Comparison of ENCODE assay signal across 28 cellular contexts in the genomic region with DNA sequence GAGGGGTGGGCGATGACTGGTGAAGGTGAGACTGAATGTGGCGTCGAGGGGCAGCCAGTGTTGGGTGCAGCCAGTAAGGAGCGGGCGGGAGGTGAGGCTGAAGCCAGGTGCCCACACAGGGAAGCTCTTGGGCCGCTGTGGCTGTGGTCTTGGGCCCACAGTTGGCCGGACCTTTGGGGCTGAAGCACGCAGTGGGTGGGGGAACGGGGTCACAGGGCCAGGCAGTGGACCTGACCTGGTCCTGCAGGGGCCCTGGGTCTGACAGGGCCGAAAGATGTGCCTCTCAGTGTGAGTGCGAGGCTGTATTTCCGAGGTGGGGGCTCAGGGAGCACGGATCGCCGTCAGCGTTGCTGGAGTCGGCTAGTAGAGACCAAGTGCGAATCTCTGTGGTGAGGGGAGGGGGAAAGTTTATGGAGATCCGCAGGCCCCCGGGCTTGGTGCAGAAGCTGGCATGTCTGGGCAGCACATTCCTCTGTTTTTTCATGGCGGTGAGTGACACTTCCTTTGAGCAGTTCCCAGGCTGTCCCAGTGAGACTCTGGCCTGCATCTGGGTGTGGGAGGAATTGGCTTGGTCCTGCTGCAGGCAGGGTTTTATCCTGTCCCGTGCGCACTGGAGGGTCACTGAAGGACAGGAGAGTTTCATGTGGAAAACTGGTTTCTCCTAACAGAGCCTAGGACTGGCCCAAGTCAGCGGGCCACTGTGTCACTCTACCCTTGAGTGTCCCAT.
DNase-seq lines count a peak whose midpoint lies in the region; ATAC-seq, FAIRE-seq and TF ChIP-seq lines count a peak whose summit lies in the region.
"Had no signal": no experiment of that assay in that cellular context is flagged by ENCODE, and none has a peak within 500 bp of the region (broad histone marks: within the 10 kb centered on the region; RNA-seq: fewer than 3 reads in every experiment).

No MANE protein-coding gene starts in this region.

- H3K27me3 ChIP-seq in Caco-2 (replicated peaks; ENCODE audit: control insufficient read depth, insufficient read depth, low read length) (no peaks in the 10 kb centered on the region), IMR-90 (ENCODE audit: control insufficient read depth, insufficient read depth, low read length) (no peaks in the 10 kb centered on the region), PC-9 (ENCODE audit: insufficient read depth, low read depth) (no peaks in the 10 kb centered on the region; the same call in 1 of the 2 replicates), small intestine (ENCODE audit: control insufficient read depth in 2 of 2, insufficient read depth in 2 of 2, low read length in 2 of 2) (no peaks in the 10 kb centered on the region)
- H3K27me3 ChIP-seq: BLaER1 treated with 17β-estradiol and CSF1 and Interleukin-3, amounts not matched to agents 10 nM and 100 nM; brain microvascular endothelial cell; esophagus muscularis mucosa; hepatocyte; upper lobe of left lung had no signal

- FAIRE-seq in kidney (lab: Jason Lieb, UNC) = no peak
- FAIRE-seq in small intestine (lab: Jason Lieb, UNC) = no peak
- FAIRE-seq: frontal cortex had no signal

- H3K27ac Mint-ChIP-seq in Caco-2 (ENCODE audit: unreplicated experiment) (peak overlapping the region; percentile 76), endothelial cell (ENCODE audit: unreplicated experiment) (peak overlapping the region; percentile 71)
- H3K27ac Mint-ChIP-seq: HFFc6; mesothelial cell of epicardium; naive thymus-derived CD4-positive, alpha-beta T cell had no signal

- H3K23ac ChIP-seq in IMR-90 (ENCODE audit: low read depth, low read length) = no peak overlapping the region

- POLR2A ChIA-PET in Caco-2 (lab: Charles Lee) = no interaction called here
- POLR2A ChIA-PET in IMR-90 (lab: Charles Lee; ENCODE audit: unreplicated experiment) = no interaction called here
- POLR2A ChIA-PET in PC-9 (lab: Charles Lee; ENCODE audit: unreplicated experiment) = no interaction called here

- no peak for ATAC-seq in IMR-90 (ENCODE audit: low read depth)
- ATAC-seq: naive thymus-derived CD4-positive, alpha-beta T cell had no signal

- no peak for TF ChIP-seq CTCF in Caco-2 (IDR thresholded peaks at IDR 0.05; ENCODE audit: insufficient read depth in 1 of 2, low read depth in 1 of 2, low read length in 1 of 2, severe bottlenecking in 1 of 2, unreplicated experiment in 1 of 2)
- TF ChIP-seq CTCF in IMR-90 (conservative IDR thresholded peaks at IDR 0.05; ENCODE audit: low read depth, low read length) = no peak
- TF ChIP-seq CTCF in endothelial cell (IDR thresholded peaks at IDR 0.05; ENCODE audit: unreplicated experiment) = no peak
- no peak for TF ChIP-seq CTCF in kidney (IDR thresholded peaks at IDR 0.05; ENCODE audit: borderline replicate concordance, extremely low read depth, insufficient read depth)
- TF ChIP-seq CTCF in PC-9 (conservative IDR thresholded peaks at IDR 0.05) = no peak

- 83% methylated on average over 17 of the region's 24 CpGs; no CpG with 5 or more reads in 1 of the 2 experiments for WGBS in IMR-90 (ENCODE audit: extremely low coverage in 2 of 2, insufficient read length in 1 of 2), 2 experiments
- WGBS in small intestine, 3 donors = 84 to 93% (median 88%) methylated on average over 24 of the region's 24 CpGs

- H2AK9ac ChIP-seq in IMR-90 (replicated peaks; ENCODE audit: low read depth, low read length, poor library complexity) = no peak overlapping the region

- no peak overlapping the region; the same call in 1 of the 2 replicates for H2AK5ac ChIP-seq in IMR-90 (ENCODE audit: low read depth, low read length)

- no peaks in the 10 kb centered on the region for H3K4me1 Mint-ChIP-seq in Caco-2 (ENCODE audit: low read depth, unreplicated experiment)
- peaks cover 7% of the 10 kb centered on the region for H3K4me1 Mint-ChIP-seq in endothelial cell (ENCODE audit: unreplicated experiment)

- no peak overlapping the region for H2BK120ac ChIP-seq in IMR-90 (ENCODE audit: low read depth, low read length)

- H3K9me3 ChIP-seq in Caco-2 (no peaks in the 10 kb centered on the region), IMR-90 (ENCODE audit: control insufficient read depth, insufficient read depth, low read length) (no peaks in the 10 kb centered on the region), kidney (ENCODE audit: control insufficient read depth in 1 of 2, low read length in 2 of 2) (no peaks in the 10 kb centered on the region), PC-9 (ENCODE audit: insufficient read depth, low read depth) (no peaks in the 10 kb centered on the region), small intestine (ENCODE audit: control insufficient read depth, low read depth) (no peaks in the 10 kb centered on the region)
- H3K9me3 ChIP-seq: BLaER1 treated with 17β-estradiol and CSF1 and Interleukin-3, amounts not matched to agents 10 nM and 100 nM; esophagus muscularis mucosa; upper lobe of left lung had no signal

- no peaks in the 10 kb centered on the region for H3K79me1 ChIP-seq in IMR-90 (ENCODE audit: low read depth in 1 of 2, low read length in 2 of 2)

- H2BK5ac ChIP-seq in IMR-90 (ENCODE audit: low read depth, low read length, poor library complexity, severe bottlenecking) = no peak overlapping the region

- H3K4me3 Mint-ChIP-seq in Caco-2 (ENCODE audit: unreplicated experiment) (no peak overlapping the region), endothelial cell (ENCODE audit: unreplicated experiment) (no peak overlapping the region)
- H3K4me3 Mint-ChIP-seq: HFFc6; mesothelial cell of epicardium; naive thymus-derived CD4-positive, alpha-beta T cell had no signal

- H4K91ac ChIP-seq in IMR-90 (ENCODE audit: insufficient read depth, low read depth, low read length) = no peak overlapping the region

- TF ChIP-seq POLR2A in IMR-90 (IDR thresholded peaks at IDR 0.05; ENCODE audit: low read depth, low read length) = no peak

- no peaks in the 10 kb centered on the region for H3K79me2 ChIP-seq in PC-9 (ENCODE audit: low read depth)
- H3K79me2 ChIP-seq: hepatocyte had no signal

- no peak overlapping the region; the same call in 1 of the 2 replicates for H3K14ac ChIP-seq in IMR-90 (replicated peaks; ENCODE audit: low read depth, low read length)

- H3K9me1 ChIP-seq in IMR-90 (ENCODE audit: insufficient read depth, low read length) = peaks cover 13% of the 10 kb centered on the region

- H4K20me1 ChIP-seq in IMR-90 (ENCODE audit: insufficient read depth, low read length) = no peaks in the 10 kb centered on the region
- no peaks in the 10 kb centered on the region for H4K20me1 ChIP-seq in PC-9 (ENCODE audit: insufficient read depth)

- peaks cover 10% of the 10 kb centered on the region; the same call in 1 of the 2 replicates for H3K4me1 ChIP-seq in Caco-2
- peaks cover 19% of the 10 kb centered on the region for H3K4me1 ChIP-seq in IMR-90 (ENCODE audit: control insufficient read depth, insufficient read depth, low read length)
- no peaks in the 10 kb centered on the region for H3K4me1 ChIP-seq in kidney (ENCODE audit: control insufficient read depth in 1 of 2, insufficient read depth in 1 of 2, low read depth in 1 of 2, low read length in 2 of 2)
- H3K4me1 ChIP-seq in PC-9 (replicated peaks; ENCODE audit: insufficient read depth) = no peaks in the 10 kb centered on the region
- no peaks in the 10 kb centered on the region for H3K4me1 ChIP-seq in small intestine (ENCODE audit: control insufficient read depth in 2 of 2, insufficient read depth in 1 of 2, low read depth in 1 of 2, low read length in 1 of 2)
- H3K4me1 ChIP-seq: BLaER1 treated with 17β-estradiol and CSF1 and Interleukin-3, amounts not matched to agents 10 nM and 100 nM had no signal

- H2BK15ac ChIP-seq in IMR-90 (ENCODE audit: low read depth, low read length) = no peak overlapping the region

- CTCF ChIA-PET in Caco-2 (lab: Charles Lee) (no interaction called here), IMR-90 (lab: Yijun Ruan, JAX) (no interaction called here), PC-9 (lab: Charles Lee) (no interaction called here)

- H3K9ac ChIP-seq in IMR-90 (ENCODE audit: low read depth, low read length) (no peak overlapping the region), kidney (ENCODE audit: low read length in 2 of 2) (no peak overlapping the region)
- H3K9ac ChIP-seq: BLaER1 treated with 17β-estradiol and CSF1 and Interleukin-3, amounts not matched to agents 10 nM and 100 nM had no signal

- H3K27ac ChIP-seq in IMR-90 (ENCODE audit: insufficient read depth, low read length) = no peak overlapping the region
- H3K27ac ChIP-seq in kidney (ENCODE audit: low read depth in 2 of 2, low read length in 2 of 2) = no peak overlapping the region
- H3K27ac ChIP-seq in PC-9 = no peak overlapping the region
- no peak overlapping the region for H3K27ac ChIP-seq in small intestine (ENCODE audit: low read depth in 1 of 2, low read length in 1 of 2)
- H3K27ac ChIP-seq: BLaER1 treated with 17β-estradiol and CSF1 and Interleukin-3, amounts not matched to agents 10 nM and 100 nM; brain microvascular endothelial cell; coronary artery; esophagus muscularis mucosa; hepatocyte; upper lobe of left lung had no signal

- H4K5ac ChIP-seq in IMR-90 (ENCODE audit: low read depth, low read length) = no peak overlapping the region

- dilution Hi-C loops in IMR-90 (cut with HindIII; ENCODE audit: low sequenced_read_pairs, unreplicated experiment) = no loop called here

- BruUV-seq in Caco-2 (replicated peaks; lab: Mats Ljungman, UMichigan) (no TSS peak), IMR-90 (replicated peaks; lab: Mats Ljungman, UMichigan) (no TSS peak), PC-9 (replicated peaks; lab: Mats Ljungman, UMichigan) (no TSS peak)

- H3K9me3 Mint-ChIP-seq in Caco-2 (ENCODE audit: unreplicated experiment) = no peaks in the 10 kb centered on the region
- H3K9me3 Mint-ChIP-seq in endothelial cell (ENCODE audit: unreplicated experiment) = no peaks in the 10 kb centered on the region
- H3K9me3 Mint-ChIP-seq: HFFc6; mesothelial cell of epicardium; naive thymus-derived CD4-positive, alpha-beta T cell had no signal

- H2AFZ ChIP-seq in IMR-90 (replicated peaks; ENCODE audit: low read length, poor library complexity) (peak overlapping the region; percentile 38), PC-9 (no peak overlapping the region)
- H2AFZ ChIP-seq: hepatocyte had no signal

- H3K4me2 ChIP-seq in IMR-90 (ENCODE audit: low read depth, low read length) = no peak overlapping the region
- H3K4me2 ChIP-seq in PC-9 = no peak overlapping the region
- H3K4me2 ChIP-seq: BLaER1 treated with 17β-estradiol and CSF1 and Interleukin-3, amounts not matched to agents 10 nM and 100 nM; smooth muscle cell had no signal

- H3K27me3 Mint-ChIP-seq in Caco-2 (ENCODE audit: insufficient read depth, unreplicated experiment) (no peaks in the 10 kb centered on the region), endothelial cell (ENCODE audit: unreplicated experiment) (peaks cover 10% of the 10 kb centered on the region)

- H3K18ac ChIP-seq in IMR-90 (ENCODE audit: low read depth, low read length) = no peak overlapping the region

- H3K36me3 ChIP-seq in Caco-2 (ENCODE audit: control insufficient read depth, insufficient read depth, low read length) (no peaks in the 10 kb centered on the region), IMR-90 (ENCODE audit: control insufficient read depth, insufficient read depth, low read length) (no peaks in the 10 kb centered on the region), kidney (ENCODE audit: control insufficient read depth in 1 of 2, insufficient read depth in 2 of 2, low read length in 2 of 2) (no peaks in the 10 kb centered on the region), PC-9 (ENCODE audit: low read depth) (no peaks in the 10 kb centered on the region), small intestine (ENCODE audit: control insufficient read depth in 2 of 2, insufficient read depth in 2 of 2, low read length in 2 of 2) (no peaks in the 10 kb centered on the region)
- H3K36me3 ChIP-seq: BLaER1 treated with 17β-estradiol and CSF1 and Interleukin-3, amounts not matched to agents 10 nM and 100 nM; brain microvascular endothelial cell; esophagus muscularis mucosa; upper lobe of left lung had no signal

- H3K4me3 ChIP-seq in Caco-2 (ENCODE audit: low read depth, low read length) (no peak overlapping the region), IMR-90 (ENCODE audit: insufficient read depth, low read depth, low read length) (no peak overlapping the region), kidney (ENCODE audit: low read length in 2 of 2) (no peak overlapping the region), PC-9 (no peak overlapping the region), small intestine (ENCODE audit: low read depth in 1 of 2, low read length in 2 of 2) (no peak overlapping the region)
- H3K4me3 ChIP-seq: BLaER1 treated with 17β-estradiol and CSF1 and Interleukin-3, amounts not matched to agents 10 nM and 100 nM; coronary artery; esophagus muscularis mucosa; hepatocyte; smooth muscle cell; upper lobe of left lung had no signal

- no peak overlapping the region for H4K8ac ChIP-seq in IMR-90 (ENCODE audit: low read depth in 2 of 2, low read length in 2 of 2)

- no peaks in the 10 kb centered on the region for H3F3A ChIP-seq in PC-9 (ENCODE audit: insufficient read depth, low read depth)

- no peak overlapping the region for H3K56ac ChIP-seq in IMR-90 (ENCODE audit: extremely low read depth, insufficient read depth, low read length)

- no peak overlapping the region for H2BK20ac ChIP-seq in IMR-90 (ENCODE audit: low read depth, low read length)

- in situ Hi-C loops in IMR-90 (cut with MboI; ENCODE audit: low sequenced_read_pairs) = no loop called here

- H3K36me3 Mint-ChIP-seq in Caco-2 (ENCODE audit: insufficient read depth, unreplicated experiment) (no peaks in the 10 kb centered on the region), endothelial cell (ENCODE audit: low read depth, unreplicated experiment) (peaks cover 8% of the 10 kb centered on the region)
- H3K36me3 Mint-ChIP-seq: mesothelial cell of epicardium; naive thymus-derived CD4-positive, alpha-beta T cell had no signal

- intact Hi-C loops in Caco-2 (cut with micrococcal nuclease; ENCODE audit: unreplicated experiment) (no loop called here), IMR-90 (cut with micrococcal nuclease) (no loop called here), kidney (cut with DNase I) (no loop called here), PC-9 (cut with micrococcal nuclease; ENCODE audit: unreplicated experiment) (no loop called here)

- no peak for TF ChIP-seq RAD21 in IMR-90 (IDR thresholded peaks at IDR 0.05; ENCODE audit: low read length)

- H3K4ac ChIP-seq in IMR-90 (ENCODE audit: low read depth, low read length) = no peak overlapping the region

- DNase-seq in Caco-2 = no peak
- no peak for DNase-seq in IMR-90
- no peak for DNase-seq in endothelial cell (ENCODE audit: low spot score)
- peak; percentile 47 for DNase-seq in kidney
- DNase-seq in PC-9 = no peak
- no peak for DNase-seq in hypothalamus (lab: John Stamatoyannopoulos, UW)
- DNase-seq in HCEC 1CT = no peak
- DNase-seq in small intestine = no peak
- DNase-seq: activated CD4-positive, alpha-beta T cell treated with anti-CD3 and anti-CD28 coated beads for 48 hours; activated gamma-delta T cell; activated T-cell treated with anti-CD3 and anti-CD28 coated beads, Interleukin-2, amount 50 U/mL, for 1 hour; brain microvascular endothelial cell; DMS79; HFFc6; KG1; naive thymus-derived CD4-positive, alpha-beta T cell; NCI-H1436; NCI-H82; occipital lobe; stimulated activated CD4-positive, alpha-beta T cell treated with anti-CD3 and anti-CD28 coated beads, Interleukin-1b, Interleukin-23, amount 100 ng/mL, for 48 hours had no signal

- H3K9me2 ChIP-seq in PC-9 (ENCODE audit: insufficient read depth) = no peaks in the 10 kb centered on the region
